1 cellular context compared by ENCODE assay signal in genomic region chr10:60978287-60979115, GRCh38.
TF ChIP-seq lines count a peak whose summit lies in the region.

No MANE protein-coding gene starts in this region.

TF ChIP-seq in K562, 482 proteins besides CTCF, POLR2A, EP300 and RAD21 (continued from another document):
- TF ChIP-seq, protein P1, sequence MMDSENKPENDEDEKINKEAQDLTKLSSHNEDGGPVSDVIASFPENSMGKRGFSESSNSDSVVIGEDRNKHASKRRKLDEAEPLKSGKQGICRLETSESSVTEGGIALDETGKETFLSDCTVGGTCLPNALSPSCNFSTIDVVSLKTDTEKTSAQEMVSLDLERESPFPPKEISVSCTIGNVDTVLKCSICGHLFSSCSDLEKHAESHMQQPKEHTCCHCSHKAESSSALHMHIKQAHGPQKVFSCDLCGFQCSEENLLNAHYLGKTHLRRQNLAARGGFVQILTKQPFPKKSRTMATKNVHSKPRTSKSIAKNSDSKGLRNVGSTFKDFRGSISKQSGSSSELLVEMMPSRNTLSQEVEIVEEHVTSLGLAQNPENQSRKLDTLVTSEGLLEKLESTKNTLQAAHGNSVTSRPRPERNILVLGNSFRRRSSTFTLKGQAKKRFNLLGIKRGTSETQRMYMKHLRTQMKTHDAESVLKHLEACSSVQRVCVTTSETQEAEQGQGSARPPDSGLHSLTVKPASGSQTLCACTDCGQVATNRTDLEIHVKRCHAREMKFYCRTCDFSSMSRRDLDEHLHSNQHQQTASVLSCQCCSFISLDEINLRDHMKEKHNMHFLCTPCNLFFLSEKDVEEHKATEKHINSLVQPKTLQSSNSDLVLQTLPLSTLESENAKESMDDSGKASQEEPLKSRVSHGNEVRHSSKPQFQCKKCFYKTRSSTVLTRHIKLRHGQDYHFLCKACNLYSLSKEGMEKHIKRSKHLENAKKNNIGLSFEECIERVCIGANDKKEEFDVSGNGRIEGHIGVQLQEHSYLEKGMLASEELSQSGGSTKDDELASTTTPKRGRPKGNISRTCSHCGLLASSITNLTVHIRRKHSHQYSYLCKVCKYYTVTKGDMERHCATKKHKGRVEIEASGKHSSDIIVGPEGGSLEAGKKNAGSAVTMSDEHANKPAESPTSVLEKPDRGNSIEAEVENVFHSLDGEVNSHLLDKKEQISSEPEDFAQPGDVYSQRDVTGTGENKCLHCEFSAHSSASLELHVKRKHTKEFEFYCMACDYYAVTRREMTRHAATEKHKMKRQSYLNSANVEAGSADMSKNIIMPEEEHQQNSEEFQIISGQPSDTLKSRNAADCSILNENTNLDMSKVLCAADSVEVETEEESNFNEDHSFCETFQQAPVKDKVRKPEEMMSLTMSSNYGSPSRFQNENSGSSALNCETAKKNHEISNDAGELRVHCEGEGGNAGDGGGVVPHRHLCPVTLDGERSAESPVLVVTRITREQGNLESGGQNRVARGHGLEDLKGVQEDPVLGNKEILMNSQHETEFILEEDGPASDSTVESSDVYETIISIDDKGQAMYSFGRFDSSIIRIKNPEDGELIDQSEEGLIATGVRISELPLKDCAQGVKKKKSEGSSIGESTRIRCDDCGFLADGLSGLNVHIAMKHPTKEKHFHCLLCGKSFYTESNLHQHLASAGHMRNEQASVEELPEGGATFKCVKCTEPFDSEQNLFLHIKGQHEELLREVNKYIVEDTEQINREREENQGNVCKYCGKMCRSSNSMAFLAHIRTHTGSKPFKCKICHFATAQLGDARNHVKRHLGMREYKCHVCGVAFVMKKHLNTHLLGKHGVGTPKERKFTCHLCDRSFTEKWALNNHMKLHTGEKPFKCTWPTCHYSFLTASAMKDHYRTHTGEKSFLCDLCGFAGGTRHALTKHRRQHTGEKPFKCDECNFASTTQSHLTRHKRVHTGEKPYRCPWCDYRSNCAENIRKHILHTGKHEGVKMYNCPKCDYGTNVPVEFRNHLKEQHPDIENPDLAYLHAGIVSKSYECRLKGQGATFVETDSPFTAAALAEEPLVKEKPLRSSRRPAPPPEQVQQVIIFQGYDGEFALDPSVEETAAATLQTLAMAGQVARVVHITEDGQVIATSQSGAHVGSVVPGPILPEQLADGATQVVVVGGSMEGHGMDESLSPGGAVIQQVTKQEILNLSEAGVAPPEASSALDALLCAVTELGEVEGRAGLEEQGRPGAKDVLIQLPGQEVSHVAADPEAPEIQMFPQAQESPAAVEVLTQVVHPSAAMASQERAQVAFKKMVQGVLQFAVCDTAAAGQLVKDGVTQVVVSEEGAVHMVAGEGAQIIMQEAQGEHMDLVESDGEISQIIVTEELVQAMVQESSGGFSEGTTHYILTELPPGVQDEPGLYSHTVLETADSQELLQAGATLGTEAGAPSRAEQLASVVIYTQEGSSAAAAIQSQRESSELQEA (IDR thresholded peaks at IDR 0.05; ENCODE audit: low read depth), result no peak
- TF ChIP-seq ZNF668 (CRISPR knock-in tag; IDR thresholded peaks at IDR 0.05) (no peak), ZNF134 (CRISPR knock-in tag; conservative IDR thresholded peaks at IDR 0.05) (no peak), BACH1 (tag; IDR thresholded peaks at IDR 0.05) (peak; percentile 86), NFATC3 (IDR thresholded peaks at IDR 0.05) (peak; percentile 81; the same call in 1 of the 2 replicates), CC2D1A (IDR thresholded peaks at IDR 0.05) (peak; percentile 75; the same call in 1 of the 2 replicates), ATF4 (CRISPR knock-in tag; IDR thresholded peaks at IDR 0.05) (peak; percentile 66), DACH1 (IDR thresholded peaks at IDR 0.05; ENCODE audit: partially characterized antibody) (peak; percentile 70), CAMTA2 (CRISPR knock-in tag; conservative IDR thresholded peaks at IDR 0.05) (0 out of 2 replicates have a peak, but pooled peaks have one; percentile 46)
- TF ChIP-seq, protein P2, sequence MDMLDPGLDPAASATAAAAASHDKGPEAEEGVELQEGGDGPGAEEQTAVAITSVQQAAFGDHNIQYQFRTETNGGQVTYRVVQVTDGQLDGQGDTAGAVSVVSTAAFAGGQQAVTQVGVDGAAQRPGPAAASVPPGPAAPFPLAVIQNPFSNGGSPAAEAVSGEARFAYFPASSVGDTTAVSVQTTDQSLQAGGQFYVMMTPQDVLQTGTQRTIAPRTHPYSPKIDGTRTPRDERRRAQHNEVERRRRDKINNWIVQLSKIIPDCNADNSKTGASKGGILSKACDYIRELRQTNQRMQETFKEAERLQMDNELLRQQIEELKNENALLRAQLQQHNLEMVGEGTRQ (CRISPR knock-in tag; IDR thresholded peaks at IDR 0.05), result no peak
TF ChIP-seq in K562: peak in this region for 168.
